Comparison of ENCODE assay signal across 16 cellular contexts in the genomic region with DNA sequence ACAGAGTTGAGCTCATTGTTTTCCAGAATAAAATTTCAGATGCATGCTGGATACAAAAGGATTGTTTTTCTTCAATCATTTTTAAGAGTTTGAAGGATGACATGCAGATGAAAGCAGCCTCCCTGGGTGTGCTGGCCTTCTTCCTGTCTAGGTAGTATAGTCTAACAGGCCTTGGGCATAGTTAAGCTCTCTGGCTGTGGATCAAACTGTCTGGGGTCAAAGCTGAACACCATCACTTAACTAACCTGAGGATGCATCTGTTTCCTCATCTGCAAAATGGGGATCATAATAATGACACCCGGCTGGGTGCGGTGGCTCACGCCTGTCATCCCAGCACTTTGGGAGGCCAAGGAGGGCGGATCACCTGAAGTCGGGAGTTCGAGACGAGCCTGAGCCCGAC. TPM values are rescaled to one million over a fixed set of nuclear protein-coding genes. Genes with fewer than 3 reads are reported as not detected.
DNase-seq lines count a peak whose midpoint lies in the region; TF ChIP-seq lines count a peak whose summit lies in the region.
"Had no signal": no experiment of that assay in that cellular context is flagged by ENCODE, and none has a peak within 500 bp of the region (broad histone marks: within the 10 kb centered on the region; RNA-seq: fewer than 3 reads in every experiment).

No MANE protein-coding gene starts in this region.

- peak overlapping the region in 2 of 5 donors; percentile 10 to 14 for H3K9ac ChIP-seq in subcutaneous abdominal adipose tissue (ENCODE audit: low read length in 5 of 5)

- DNase-seq in T-helper 1 cell (no peak), endothelial cell (ENCODE audit: low spot score) (no peak), NCI-H526 treated with DMSO at 0.1 percent for 48 hours (lab: John Stamatoyannopoulos, UW) (no peak), NCI-H1436 (lab: John Stamatoyannopoulos, UW) (no peak)
- DNase-seq: activated effector memory CD4-positive, alpha-beta T cell treated with anti-CD3 and anti-CD28 coated beads, Interleukin-2, amount 50 U/mL, for 16 hours; DMS 273 treated with DMSO at 0.1 percent for 48 hours; NCI-H1048; NCI-H510A; stimulated activated CD4-positive, alpha-beta T cell treated with anti-CD3 and anti-CD28 coated beads, Interleukin-15, amount 100 ng/mL, for 24 hours; WERI-Rb-1 had no signal

- no peak overlapping the region for H3K4me3 Mint-ChIP-seq in T-helper 1 cell treated with Interleukin-12 subunit alpha and Interleukin-12 subunit beta and Interleukin-4 antibody, amounts not matched to agents 30 μg/mL and 1 μg/mL, for 36 hours
- H3K4me3 Mint-ChIP-seq in endothelial cell (ENCODE audit: unreplicated experiment): no peak overlapping the region
- H3K4me3 Mint-ChIP-seq: central memory CD8-positive, alpha-beta T cell; neural crest cell had no signal

- TF ChIP-seq CTCF in endothelial cell (IDR thresholded peaks at IDR 0.05; ENCODE audit: unreplicated experiment): no peak

- H3K9me3 ChIP-seq in subcutaneous abdominal adipose tissue (ENCODE audit: control insufficient read depth in 5 of 5, low read length in 5 of 5): no peaks in the 10 kb centered on the region
- H3K9me3 ChIP-seq: SJCRH30 had no signal

- H3K4me3 ChIP-seq in subcutaneous abdominal adipose tissue (ENCODE audit: low read depth in 1 of 5, low read length in 5 of 5): no peak overlapping the region
- H3K4me3 ChIP-seq: SJCRH30 had no signal

- no peaks in the 10 kb centered on the region for H3K27me3 ChIP-seq in subcutaneous abdominal adipose tissue (ENCODE audit: control insufficient read depth in 5 of 5, insufficient read depth in 4 of 5, low read length in 5 of 5)

- H3K27me3 Mint-ChIP-seq in T-helper 1 cell treated with Interleukin-12 subunit alpha and Interleukin-12 subunit beta and Interleukin-4 antibody, amounts not matched to agents 30 μg/mL and 1 μg/mL, for 36 hours (ENCODE audit: low read depth): no peaks in the 10 kb centered on the region
- no peaks in the 10 kb centered on the region for H3K27me3 Mint-ChIP-seq in endothelial cell (ENCODE audit: unreplicated experiment)
- H3K27me3 Mint-ChIP-seq: central memory CD8-positive, alpha-beta T cell had no signal

- H3K27ac ChIP-seq in subcutaneous abdominal adipose tissue (ENCODE audit: low read depth, low read length): peak overlapping the region; percentile 96
- H3K27ac ChIP-seq: 22Rv1, SJCRH30, WERI-Rb-1 had no signal

- H3K9me3 Mint-ChIP-seq in T-helper 1 cell treated with Interleukin-12 subunit alpha and Interleukin-12 subunit beta and Interleukin-4 antibody, amounts not matched to agents 30 μg/mL and 1 μg/mL, for 36 hours: no peaks in the 10 kb centered on the region
- H3K9me3 Mint-ChIP-seq in endothelial cell (ENCODE audit: unreplicated experiment): no peaks in the 10 kb centered on the region
- H3K9me3 Mint-ChIP-seq: central memory CD8-positive, alpha-beta T cell; neural crest cell had no signal

- H3K4me1 Mint-ChIP-seq in T-helper 1 cell treated with Interleukin-12 subunit alpha and Interleukin-12 subunit beta and Interleukin-4 antibody, amounts not matched to agents 30 μg/mL and 1 μg/mL, for 36 hours (ENCODE audit: low read depth): peaks cover 21% of the 10 kb centered on the region
- peaks cover 45% of the 10 kb centered on the region for H3K4me1 Mint-ChIP-seq in endothelial cell (ENCODE audit: unreplicated experiment)
- H3K4me1 Mint-ChIP-seq: central memory CD8-positive, alpha-beta T cell had no signal

- H3K27ac Mint-ChIP-seq in T-helper 1 cell treated with Interleukin-12 subunit alpha and Interleukin-12 subunit beta and Interleukin-4 antibody, amounts not matched to agents 30 μg/mL and 1 μg/mL, for 36 hours: peak overlapping the region; percentile 75
- peak overlapping the region; percentile 80 for H3K27ac Mint-ChIP-seq in endothelial cell (ENCODE audit: unreplicated experiment)

- no peaks in the 10 kb centered on the region for H3K36me3 Mint-ChIP-seq in T-helper 1 cell treated with Interleukin-12 subunit alpha and Interleukin-12 subunit beta and Interleukin-4 antibody, amounts not matched to agents 30 μg/mL and 1 μg/mL, for 36 hours (ENCODE audit: low read depth)
- H3K36me3 Mint-ChIP-seq in endothelial cell (ENCODE audit: low read depth, unreplicated experiment): no peaks in the 10 kb centered on the region

- no peaks in the 10 kb centered on the region for H3K36me3 ChIP-seq in subcutaneous abdominal adipose tissue (ENCODE audit: control insufficient read depth in 5 of 5, insufficient read depth in 5 of 5, low read length in 5 of 5)
- H3K36me3 ChIP-seq: SJCRH30, WERI-Rb-1 had no signal

- H3K4me1 ChIP-seq in subcutaneous abdominal adipose tissue (ENCODE audit: control insufficient read depth in 5 of 5, insufficient read depth in 5 of 5, low read length in 5 of 5): peaks cover 11 to 68% (median 48%) of the 10 kb centered on the region in 5 donors

RNA-seq across cellular contexts. Expression of a gene that starts 6.0 kb away (rescaled TPM):
- total RNA-seq in endothelial cell (ENCODE audit: unreplicated experiment): 643 TPM

RNA-seq across cellular contexts. Expression of a gene that starts 9.4 kb away (rescaled TPM):
- total RNA-seq in endothelial cell (ENCODE audit: unreplicated experiment): not detected
- total RNA-seq: neural crest cell, SJCRH30 had no signal

RNA-seq across cellular contexts. Expression of a gene that starts 25.0 kb away (rescaled TPM):
- 2.7 TPM for total RNA-seq in endothelial cell (ENCODE audit: unreplicated experiment)
- total RNA-seq: SJCRH30 had no signal

RNA-seq across cellular contexts. Expression of a gene that starts 42.9 kb away (rescaled TPM):
- total RNA-seq in endothelial cell (ENCODE audit: unreplicated experiment): 6.2 TPM
- total RNA-seq: neural crest cell, SJCRH30 had no signal
